19 cellular contexts compared by ENCODE assay signal in genomic region chr1:909861-910310, GRCh38. TPM values are rescaled to one million over a fixed set of nuclear protein-coding genes. Genes with fewer than 3 reads are reported as not detected.
DNase-seq lines count a peak whose midpoint lies in the region; ATAC-seq, FAIRE-seq and TF ChIP-seq lines count a peak whose summit lies in the region.
"Had no signal": no experiment of that assay in that cellular context is flagged by ENCODE, and none has a peak within 500 bp of the region (broad histone marks: within the 10 kb centered on the region; RNA-seq: fewer than 3 reads in every experiment).

No MANE protein-coding gene starts in this region.

- H3K36me3 ChIP-seq in psoas muscle (ENCODE audit: insufficient read depth in 1 of 2, low read depth in 1 of 2): no peaks in the 10 kb centered on the region
- H3K36me3 ChIP-seq: adrenal gland, pancreas, SJSA1 had no signal

- peaks cover 5% of the 10 kb centered on the region for H3K4me1 ChIP-seq in psoas muscle
- H3K4me1 ChIP-seq: pancreas had no signal

- intact Hi-C loops in psoas muscle (cut with DNase I): no loop called here

- H3K4me1 Mint-ChIP-seq in stimulated activated naive CD8-positive, alpha-beta T cell treated with anti-CD3 and anti-CD28 coated beads, Interleukin-15, amount 100 ng/mL, for 72 hours: peaks cover 24% of the 10 kb centered on the region

- no peak for FAIRE-seq in HTR-8/SVneo (lab: Jason Lieb, UNC)
- FAIRE-seq: keratinocyte, pancreas had no signal

- no peak overlapping the region for H3K4me3 Mint-ChIP-seq in stimulated activated naive CD8-positive, alpha-beta T cell treated with anti-CD3 and anti-CD28 coated beads, Interleukin-15, amount 100 ng/mL, for 72 hours

- ATAC-seq in stimulated activated naive CD8-positive, alpha-beta T cell treated with anti-CD3 and anti-CD28 coated beads, Interleukin-15, amount 100 ng/mL, for 72 hours: peak; percentile 7
- no peak for ATAC-seq in stimulated activated naive CD8-positive, alpha-beta T cell treated with anti-CD3 and anti-CD28 coated beads, Interleukin-15, Interleukin-2, amounts not matched to agents 100 U/mL and 50 U/mL, for 24 hours
- ATAC-seq in psoas muscle (no peak), HG03442 (IDR thresholded peaks at IDR 0.05; ENCODE audit: unreplicated experiment) (no peak), HG03196 (IDR thresholded peaks at IDR 0.05; ENCODE audit: unreplicated experiment) (no peak)

- peaks cover 0 to 68% (median 18%) of the 10 kb centered on the region in 3 donors for H3K27me3 ChIP-seq in psoas muscle (ENCODE audit: insufficient read depth in 3 of 3, low read length in 2 of 3)
- H3K27me3 ChIP-seq: pancreas had no signal

- H3K4me3 ChIP-seq in psoas muscle: no peak overlapping the region
- H3K4me3 ChIP-seq: adrenal gland, pancreas, SJSA1 had no signal

- TF ChIP-seq CTCF in psoas muscle (IDR thresholded peaks at IDR 0.05): no peak

- no peak overlapping the region for H3K27ac Mint-ChIP-seq in stimulated activated naive CD8-positive, alpha-beta T cell treated with anti-CD3 and anti-CD28 coated beads, Interleukin-15, amount 100 ng/mL, for 72 hours

- H3K27me3 Mint-ChIP-seq in stimulated activated naive CD8-positive, alpha-beta T cell treated with anti-CD3 and anti-CD28 coated beads, Interleukin-15, amount 100 ng/mL, for 72 hours: peaks cover 85% of the 10 kb centered on the region

- WGBS in psoas muscle, 3 donors: 8 to 20% (median 11%) methylated on average over 7 to 53 of the region's 53 CpGs

- peak in 1 of 2 donors; percentile 6 for DNase-seq in stimulated activated naive CD8-positive, alpha-beta T cell treated with anti-CD3 and anti-CD28 coated beads, Interleukin-15, amount 100 ng/mL, for 72 hours
- no peak for DNase-seq in stimulated activated naive CD8-positive, alpha-beta T cell treated with anti-CD3 and anti-CD28 coated beads, Interleukin-15, Interleukin-2, amounts not matched to agents 100 U/mL and 50 U/mL, for 24 hours
- peak; percentile 1 for DNase-seq in effector CD4-positive, alpha-beta T cell
- DNase-seq in mucosa of gallbladder (ENCODE audit: low spot score) (peak; percentile 8), psoas muscle (no peak), HTR-8/SVneo (ENCODE audit: insufficient read length, low spot score) (no peak)
- DNase-seq: DMS 273 treated with DMSO at 0.1 percent for 48 hours; NCI-H1694; NCI-H524; stimulated activated naive CD4-positive, alpha-beta T cell had no signal

- H3K27ac ChIP-seq in psoas muscle: no peak overlapping the region
- H3K27ac ChIP-seq: pancreas, SJSA1 had no signal

- H3K9me3 Mint-ChIP-seq in stimulated activated naive CD8-positive, alpha-beta T cell treated with anti-CD3 and anti-CD28 coated beads, Interleukin-15, amount 100 ng/mL, for 72 hours: no peaks in the 10 kb centered on the region

- H3K9me3 ChIP-seq in psoas muscle: no peaks in the 10 kb centered on the region
- H3K9me3 ChIP-seq: adrenal gland, pancreas, SJSA1 had no signal

RNA-seq across cellular contexts. Expression of gene SAMD11, which starts 13.8 kb away (rescaled TPM):
- 15.0 TPM for total RNA-seq in mucosa of gallbladder
- total RNA-seq in psoas muscle: 1 to 10 TPM in 2 of 4 donors, under 1 TPM in 1, not detected in 1; 0.37 to 6.9 (median 1.5) TPM
- polyA plus RNA-seq in psoas muscle: 1 to 10 TPM in 1 of 3 donors, under 1 TPM in 2; 0.28 to 1.5 (median 0.58) TPM
- total RNA-seq: HT-29, mononuclear cell had no signal
- polyA plus RNA-seq: keratinocyte had no signal

RNA-seq across cellular contexts. Expression of gene NOC2L, which starts 49.2 kb away (rescaled TPM):
- total RNA-seq in mucosa of gallbladder (54.1 TPM), psoas muscle (10 to 100 TPM; 61.4 to 87.0 (median 82.7) TPM)
- 100 to 1,000 TPM in 1 of 3 donors, 10 to 100 TPM in 2; 78.1 to 106 (median 92.7) TPM for polyA plus RNA-seq in psoas muscle

RNA-seq across cellular contexts. Expression of gene KLHL17, which starts 50.5 kb away (rescaled TPM):
- total RNA-seq in mucosa of gallbladder: 22.5 TPM
- total RNA-seq in psoas muscle: 1 to 10 TPM; 2.1 to 3.8 (median 3.0) TPM
- polyA plus RNA-seq in psoas muscle: 1 to 10 TPM; 3.4 to 5.5 (median 4.1) TPM

RNA-seq across cellular contexts. Expression of gene PLEKHN1, which starts 56.4 kb away (rescaled TPM):
- 1.8 TPM for total RNA-seq in mucosa of gallbladder
- total RNA-seq in psoas muscle: not detected
- under 1 TPM in 1 of 3 donors, not detected in 2; 0.03 TPM for polyA plus RNA-seq in psoas muscle
- total RNA-seq: cerebellum had no signal

Comparison
In these comparisons a context has a peak if more than half of its experiments do, and no peak if none do; other contexts are left out.
1. DNase-seq: peak in effector CD4-positive, alpha-beta T cell (single experiment) and mucosa of gallbladder (single experiment); none in stimulated activated naive CD8-positive, alpha-beta T cell treated with anti-CD3 and anti-CD28 coated beads, Interleukin-15, Interleukin-2, amounts not matched to agents 100 U/mL and 50 U/mL, for 24 hours (single experiment), psoas muscle (0 of 2) and HTR-8/SVneo (single experiment).